ENCODE assay signal across 9 cellular contexts in the genomic region with DNA sequence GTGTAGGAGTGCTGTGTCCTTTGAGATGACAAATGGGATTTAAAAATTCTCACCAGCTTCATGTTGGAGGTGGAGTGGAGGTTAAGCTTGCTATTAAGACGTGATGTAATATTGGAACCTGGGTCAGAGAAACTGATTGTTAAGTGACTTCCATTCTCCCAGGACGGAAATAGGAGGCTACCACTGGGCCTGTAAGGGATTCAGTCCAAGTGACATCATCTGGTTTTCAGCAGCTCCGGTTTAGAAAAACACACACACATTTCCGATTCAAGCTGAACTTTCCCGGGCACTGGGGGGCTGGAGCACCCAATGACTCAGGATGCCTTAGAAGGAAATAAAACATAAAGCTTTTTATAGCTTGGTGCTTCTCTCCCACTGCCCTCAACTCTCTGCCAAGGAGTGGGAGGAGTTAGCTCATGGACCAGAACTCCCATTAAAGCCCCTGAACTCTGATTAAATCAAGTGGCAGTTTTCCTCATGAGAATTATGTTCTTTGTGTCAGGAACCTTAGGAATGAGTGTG. TPM values are rescaled to one million over a fixed set of nuclear protein-coding genes. Genes with fewer than 3 reads are reported as not detected.
DNase-seq lines count a peak whose midpoint lies in the region; ATAC-seq and TF ChIP-seq lines count a peak whose summit lies in the region.
"Had no signal": no experiment of that assay in that cellular context is flagged by ENCODE, and none has a peak within 500 bp of the region (broad histone marks: within the 10 kb centered on the region; RNA-seq: fewer than 3 reads in every experiment).

No MANE protein-coding gene starts in this region.

- intact Hi-C loops in psoas muscle (cut with DNase I) = loop anchor here in 1 of 2 donors (5.0 kb wide), 1 partner anchor 163 kb away; no protein-coding TSS in a partner anchor

- peaks cover 0 to 4% of the 10 kb centered on the region in 2 donors for H3K27me3 Mint-ChIP-seq in CD8-positive, alpha-beta memory T cell

- no peak overlapping the region for H3K4me3 ChIP-seq in CD8-positive, alpha-beta memory T cell (ENCODE audit: low read length)
- no peak overlapping the region for H3K4me3 ChIP-seq in RWPE2 (ENCODE audit: severe bottlenecking)
- no peak overlapping the region for H3K4me3 ChIP-seq in fibroblast of villous mesenchyme (ENCODE audit: low read depth, low read length)
- H3K4me3 ChIP-seq in psoas muscle = no peak overlapping the region

- 6 to 17% (median 10%) methylated on average over 5 of the region's 5 CpGs for WGBS in psoas muscle, 3 donors

- no peak overlapping the region for H3K4me3 Mint-ChIP-seq in CD8-positive, alpha-beta memory T cell

- H3K4me1 ChIP-seq in CD8-positive, alpha-beta memory T cell (ENCODE audit: insufficient read depth, low read length) = no peaks in the 10 kb centered on the region
- peaks cover 17% of the 10 kb centered on the region for H3K4me1 ChIP-seq in RWPE2 (ENCODE audit: insufficient read depth, poor library complexity, severe bottlenecking)
- H3K4me1 ChIP-seq in psoas muscle = peaks cover 31% of the 10 kb centered on the region

- H3K9me3 ChIP-seq in CD8-positive, alpha-beta memory T cell (ENCODE audit: low read length) = no peaks in the 10 kb centered on the region
- H3K9me3 ChIP-seq in RWPE2 (ENCODE audit: severe bottlenecking) = no peaks in the 10 kb centered on the region
- no peaks in the 10 kb centered on the region for H3K9me3 ChIP-seq in psoas muscle

- CTCF ChIA-PET in CD8-positive, alpha-beta memory T cell (lab: Charles Lee) = interaction anchor here (2.2 kb wide), 1 partner anchor 10 kb away, joined by 9 read pairs; no protein-coding TSS in a partner anchor

- no peak for TF ChIP-seq CTCF in RWPE2 (IDR thresholded peaks at IDR 0.05; ENCODE audit: poor library complexity, severe bottlenecking)
- no peak for TF ChIP-seq CTCF in fibroblast of villous mesenchyme (IDR thresholded peaks at IDR 0.05; ENCODE audit: insufficient read depth, low read depth, low read length)
- TF ChIP-seq CTCF in psoas muscle (IDR thresholded peaks at IDR 0.05) = no peak
- no peak for TF ChIP-seq CTCF in GM20000 (IDR thresholded peaks at IDR 0.05; ENCODE audit: extremely low read depth, missing control alignments)

- peaks cover 25% of the 10 kb centered on the region for H3K36me3 ChIP-seq in CD8-positive, alpha-beta memory T cell (ENCODE audit: insufficient read depth, low read length)
- peaks cover 23% of the 10 kb centered on the region for H3K36me3 ChIP-seq in RWPE2 (ENCODE audit: low read depth)
- H3K36me3 ChIP-seq in psoas muscle (ENCODE audit: insufficient read depth in 1 of 2, low read depth in 1 of 2) = peaks cover 2 to 21% of the 10 kb centered on the region in 2 donors

- POLR2A ChIA-PET in CD8-positive, alpha-beta memory T cell (lab: Charles Lee) = interaction anchor here (1.1 to 1.5 kb wide), 2 partner anchors 9 to 25 kb away, joined by 4 to 8 read pairs; no protein-coding TSS in a partner anchor

- peaks cover 9 to 34% (median 16%) of the 10 kb centered on the region in 3 donors for H3K36me3 Mint-ChIP-seq in CD8-positive, alpha-beta memory T cell

- H3K27ac ChIP-seq in CD8-positive, alpha-beta memory T cell (ENCODE audit: low read depth, low read length) = no peak overlapping the region
- H3K27ac ChIP-seq in RWPE2 (ENCODE audit: poor library complexity, severe bottlenecking) = peak overlapping the region; percentile 63
- H3K27ac ChIP-seq in psoas muscle = peak overlapping the region; percentile 92

- no peak for DNase-seq in CD8-positive, alpha-beta memory T cell
- DNase-seq in RWPE2 (ENCODE audit: low spot score) (peak; percentile 82), fibroblast of villous mesenchyme (ENCODE audit: low read depth) (peak; percentile 91), psoas muscle (peak; percentile 38 to 61), NCI-H774 (lab: John Stamatoyannopoulos, UW) (no peak), GM20000 (ENCODE audit: low spot score) (no peak)

- no peaks in the 10 kb centered on the region for H3K9me3 Mint-ChIP-seq in CD8-positive, alpha-beta memory T cell
- H3K9me3 Mint-ChIP-seq: activated naive CD4-positive, alpha-beta T cell treated with anti-CD3 and anti-CD28 coated beads, Interleukin-2, amount 50 U/mL, for 72 hours had no signal

- H3K27me3 ChIP-seq in CD8-positive, alpha-beta memory T cell (ENCODE audit: insufficient read depth, low read length, poor library complexity, severe bottlenecking) = no peaks in the 10 kb centered on the region
- no peaks in the 10 kb centered on the region for H3K27me3 ChIP-seq in RWPE2 (ENCODE audit: insufficient read depth, poor library complexity, severe bottlenecking)
- no peaks in the 10 kb centered on the region for H3K27me3 ChIP-seq in psoas muscle (ENCODE audit: insufficient read depth in 3 of 3, low read length in 2 of 3)

- H3K27ac Mint-ChIP-seq in CD8-positive, alpha-beta memory T cell = peak overlapping the region in 6 of 8 donors; percentile 7 to 91 (median 53)

- ATAC-seq in RWPE2 (ENCODE audit: low read depth) = peak; percentile 83
- peak; percentile 32 to 62 (median 52) for ATAC-seq in psoas muscle
- ATAC-seq in HG03520 (IDR thresholded peaks at IDR 0.05; ENCODE audit: unreplicated experiment) = no peak
- no peak for ATAC-seq in HG03196 (IDR thresholded peaks at IDR 0.05; ENCODE audit: unreplicated experiment)

- H3K4me1 Mint-ChIP-seq in CD8-positive, alpha-beta memory T cell = peaks cover 18 to 40% (median 37%) of the 10 kb centered on the region in 3 donors

RNA-seq across cellular contexts. Expression of a gene that starts 12.4 kb away (rescaled TPM):
- 100 to 1,000 TPM; 575 to 587 TPM for total RNA-seq in CD8-positive, alpha-beta memory T cell
- polyA plus RNA-seq in CD8-positive, alpha-beta memory T cell = 3,107 TPM
- total RNA-seq in fibroblast of villous mesenchyme (173 and 286 TPM in 2 replicates), psoas muscle (1,000 to 10,000 TPM in 1 of 4 donors, 100 to 1,000 TPM in 3; 460 to 1,593 (median 666) TPM)
- polyA plus RNA-seq in psoas muscle = 1,000 to 10,000 TPM in 1 of 3 donors, 100 to 1,000 TPM in 2; 559 to 1,064 (median 580) TPM

Comparison
In these comparisons a context has a peak if more than half of its experiments do, and no peak if none do; other contexts are left out.
1. DNase-seq: peak in RWPE2 (single experiment), fibroblast of villous mesenchyme (single experiment) and psoas muscle (2 of 2); none in CD8-positive, alpha-beta memory T cell (0 of 5), NCI-H774 (single experiment) and GM20000 (single experiment).
2. ATAC-seq: peak in RWPE2 (single experiment) and psoas muscle (4 of 4); none in HG03520 (single experiment) and HG03196 (single experiment).